ENCODE assay signal across 9 cellular contexts in the genomic region with DNA sequence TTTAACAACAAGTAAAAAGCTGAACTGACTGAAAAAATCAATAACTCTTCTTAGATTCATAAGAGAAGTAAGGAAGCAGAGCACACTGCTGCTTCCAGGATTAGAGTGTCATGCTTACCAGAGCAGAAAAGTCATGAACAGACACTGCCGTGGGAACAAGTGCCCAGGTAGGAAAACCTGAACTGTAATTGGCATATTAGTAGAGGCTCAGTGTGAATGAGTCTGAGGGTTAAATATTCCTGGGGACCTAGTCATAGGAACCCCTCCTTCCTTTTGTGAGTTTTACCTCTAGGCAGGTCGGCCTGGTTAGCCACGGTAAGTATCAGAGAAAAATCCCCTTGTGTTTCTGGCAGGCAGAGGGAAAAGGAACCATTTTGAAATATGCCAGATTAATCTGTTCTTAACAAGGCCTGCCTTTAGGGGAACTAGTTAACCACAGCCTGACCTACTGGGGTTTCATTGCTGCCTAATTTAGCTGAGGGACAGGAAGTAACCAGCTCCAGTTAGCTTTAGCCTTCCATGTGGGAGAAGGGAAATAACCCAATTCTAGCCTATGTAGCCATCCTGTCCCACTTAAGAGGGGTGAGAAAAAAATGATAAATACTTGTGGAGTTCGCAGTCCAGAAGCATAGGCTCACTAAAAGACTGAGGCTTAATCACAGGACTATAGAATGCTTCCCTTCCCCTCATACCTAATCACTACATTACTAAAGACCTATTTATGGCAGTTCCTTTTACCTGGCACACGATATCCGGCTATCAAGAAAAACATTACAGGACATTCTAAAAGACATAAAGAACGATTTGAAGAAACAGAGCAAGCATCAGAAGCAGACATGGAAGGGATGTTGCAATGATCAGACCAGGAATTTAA. TPM values are rescaled to one million over a fixed set of nuclear protein-coding genes. Genes with fewer than 3 reads are reported as not detected.
A peak's percentile ranks its signal among the peaks of the same experiment; 100 is the strongest.
DNase-seq lines count a peak whose midpoint lies in the region; ATAC-seq and TF ChIP-seq lines count a peak whose summit lies in the region.
"Had no signal": no experiment of that assay in that cellular context is flagged by ENCODE, and none has a peak within 500 bp of the region (broad histone marks: within the 10 kb centered on the region; RNA-seq: fewer than 3 reads in every experiment).

No MANE protein-coding gene starts in this region.

- TF ChIP-seq CTCF in coronary artery (IDR thresholded peaks at IDR 0.05), result no peak

- peak overlapping the region; percentile 1 to 39 (median 20) for H3K4me3 Mint-ChIP-seq in IgD-negative memory B cell
- H3K4me3 Mint-ChIP-seq in activated CD4-positive, alpha-beta memory T cell treated with anti-CD3 and anti-CD28 coated beads, Interleukin-2, amount 10 ng/mL, durations not matched to agents 7 days and 5 days, result no peak overlapping the region

- H3K9me3 Mint-ChIP-seq in IgD-negative memory B cell, result peaks cover 2 to 21% (median 12%) of the 10 kb centered on the region in 3 donors
- no peaks in the 10 kb centered on the region for H3K9me3 Mint-ChIP-seq in activated CD4-positive, alpha-beta memory T cell treated with anti-CD3 and anti-CD28 coated beads, Interleukin-2, amount 10 ng/mL, durations not matched to agents 7 days and 5 days

- POLR2A ChIA-PET in activated CD4-positive, alpha-beta memory T cell treated with anti-CD3 and anti-CD28 coated beads, Interleukin-2, amount 10 ng/mL, durations not matched to agents 7 days and 5 days (lab: Charles Lee), result no interaction called here

- no peak overlapping the region for H3K4me3 ChIP-seq in coronary artery
- H3K4me3 ChIP-seq: thoracic aorta had no signal

- peaks cover 28 to 35% (median 29%) of the 10 kb centered on the region in 3 donors for H3K4me1 Mint-ChIP-seq in IgD-negative memory B cell
- H3K4me1 Mint-ChIP-seq in activated CD4-positive, alpha-beta memory T cell treated with anti-CD3 and anti-CD28 coated beads, Interleukin-2, amount 10 ng/mL, durations not matched to agents 7 days and 5 days, result no peaks in the 10 kb centered on the region

- H3K36me3 Mint-ChIP-seq in IgD-negative memory B cell, result peaks cover 2% of the 10 kb centered on the region
- no peaks in the 10 kb centered on the region for H3K36me3 Mint-ChIP-seq in activated CD4-positive, alpha-beta memory T cell treated with anti-CD3 and anti-CD28 coated beads, Interleukin-2, amount 10 ng/mL, durations not matched to agents 7 days and 5 days (ENCODE audit: low read depth)

- peak overlapping the region; percentile 3 to 92 (median 91) for H3K27ac Mint-ChIP-seq in IgD-negative memory B cell
- no peak overlapping the region for H3K27ac Mint-ChIP-seq in activated CD4-positive, alpha-beta memory T cell treated with anti-CD3 and anti-CD28 coated beads, Interleukin-2, amount 10 ng/mL, durations not matched to agents 7 days and 5 days

- DNase-seq in left kidney (ENCODE audit: low read depth, low spot score), result peak; percentile 78
- no peak for DNase-seq in coronary artery (ENCODE audit: low spot score)
- no peak for DNase-seq in activated naive CD4-positive, alpha-beta T cell (lab: John Stamatoyannopoulos, UW)
- no peak for DNase-seq in activated CD4-positive, alpha-beta memory T cell treated with anti-CD3 and anti-CD28 coated beads, Interleukin-2, amount 10 ng/mL, durations not matched to agents 7 days and 5 days
- DNase-seq in HuH-7 (ENCODE audit: low spot score), result no peak

- H3K27me3 Mint-ChIP-seq in IgD-negative memory B cell, result no peaks in the 10 kb centered on the region
- H3K27me3 Mint-ChIP-seq in activated CD4-positive, alpha-beta memory T cell treated with anti-CD3 and anti-CD28 coated beads, Interleukin-2, amount 10 ng/mL, durations not matched to agents 7 days and 5 days, result peaks cover 7% of the 10 kb centered on the region

- H3K27ac ChIP-seq in coronary artery, result no peak overlapping the region
- H3K27ac ChIP-seq: thoracic aorta had no signal

- ATAC-seq in GM18520 (IDR thresholded peaks at IDR 0.05; ENCODE audit: unreplicated experiment) (peak; percentile 71), GM21825 (IDR thresholded peaks at IDR 0.05; ENCODE audit: unreplicated experiment) (peak; percentile 88)

- CTCF ChIA-PET in activated CD4-positive, alpha-beta memory T cell treated with anti-CD3 and anti-CD28 coated beads, Interleukin-2, amount 10 ng/mL, durations not matched to agents 7 days and 5 days (lab: Charles Lee), result no interaction called here

RNA-seq across cellular contexts. Expression of a gene that starts 22.6 kb away (rescaled TPM):
- not detected for polyA plus RNA-seq in IgD-negative memory B cell
- not detected for total RNA-seq in activated CD4-positive, alpha-beta memory T cell treated with anti-CD3 and anti-CD28 coated beads, Interleukin-2, amount 10 ng/mL, durations not matched to agents 7 days and 5 days
- total RNA-seq: thoracic aorta had no signal

RNA-seq across cellular contexts. Expression of a gene that starts 36.8 kb away (rescaled TPM):
- polyA plus RNA-seq in IgD-negative memory B cell, result 16.1 TPM
- total RNA-seq in activated CD4-positive, alpha-beta memory T cell treated with anti-CD3 and anti-CD28 coated beads, Interleukin-2, amount 10 ng/mL, durations not matched to agents 7 days and 5 days, result 10 to 100 TPM; 13.4 to 16.8 TPM
